ENCODE assay signal across 8 cellular contexts in the genomic region with DNA sequence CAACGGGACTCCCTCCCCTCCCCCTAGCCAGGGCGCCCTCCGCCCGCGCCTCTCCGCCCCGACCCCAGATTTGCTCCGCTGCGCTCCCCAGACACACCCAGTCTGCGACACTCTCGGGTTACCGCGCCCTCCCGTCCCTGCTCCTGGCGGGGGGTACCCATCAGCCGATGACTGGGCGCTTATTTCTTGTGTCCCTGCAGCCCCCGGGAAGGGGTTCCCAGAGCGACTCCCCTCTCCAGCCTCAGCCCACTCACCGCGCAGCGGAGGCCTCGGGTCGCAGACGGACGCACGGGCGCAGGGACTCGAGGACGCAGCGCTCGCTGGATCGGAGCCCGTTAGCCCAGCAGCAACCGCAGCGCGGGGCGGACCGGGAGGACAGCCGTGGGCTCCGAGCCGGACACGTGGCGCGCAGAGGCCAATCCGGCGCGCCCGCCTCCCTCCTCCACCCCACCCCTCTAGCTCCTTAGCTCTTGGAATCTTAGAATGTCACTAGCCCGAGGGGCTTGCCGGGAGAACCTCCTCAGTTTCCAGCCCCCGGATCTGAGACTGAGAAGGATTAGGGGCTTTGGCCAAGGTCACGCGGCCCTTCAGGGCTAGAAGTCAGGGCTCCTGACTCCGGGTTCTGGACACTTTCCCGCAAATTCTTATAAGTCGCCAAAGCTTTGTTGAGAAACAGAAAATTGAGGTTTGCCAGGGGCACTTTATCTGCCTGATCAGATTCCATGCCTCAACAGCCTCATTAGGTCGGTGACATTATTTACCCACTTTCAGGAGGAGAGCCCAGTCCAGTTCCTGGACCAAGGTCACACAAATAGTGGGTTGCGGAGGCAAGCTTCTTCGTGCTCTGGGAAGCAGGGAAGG. TPM values are rescaled to one million over a fixed set of nuclear protein-coding genes. Genes with fewer than 3 reads are reported as not detected.
DNase-seq lines count a peak whose midpoint lies in the region; ATAC-seq lines count a peak whose summit lies in the region.

A gene (minus strand): TSS at position 354 of the 861 bp plus-strand sequence. CDS start 9,878 bp downstream, outside the sequence.

- DNase-seq in NCI-H187 (lab: John Stamatoyannopoulos, UW) = peak; percentile 35 to 44
- DNase-seq in NCI-H187 treated with DMSO at 0.1 percent for 48 hours (lab: John Stamatoyannopoulos, UW) = no peak
- DNase-seq in NCI-H2196 treated with DMSO at 0.1 percent for 48 hours (lab: John Stamatoyannopoulos, UW; ENCODE audit: unreplicated experiment) = peak; percentile 55
- DNase-seq in activated CD4-positive, alpha-beta T cell treated with anti-CD3 and anti-CD28 coated beads for 4 hours = peak; percentile 49 to 50
- DNase-seq in left lobe of liver (ENCODE audit: low spot score) = peak; percentile 90
- DNase-seq in stimulated activated CD4-positive, alpha-beta T cell treated with anti-CD3 and anti-CD28 coated beads, Interleukin-2, amount 100 ng/mL, for 24 hours = peak; percentile 72 to 79

- H3K4me3 Mint-ChIP-seq in dendritic cell treated with granulocyte-macrophage colony-stimulating factor and Interleukin-4, amounts not matched to agents 40 ng/mL and 50 ng/mL, for 4 days = peak within 1 kb of the TSS; percentile 89

- peak within 1 kb of the TSS; percentile 92 for H3K27ac Mint-ChIP-seq in dendritic cell treated with granulocyte-macrophage colony-stimulating factor and Interleukin-4, amounts not matched to agents 40 ng/mL and 50 ng/mL, for 4 days

- H3K9me3 Mint-ChIP-seq in dendritic cell treated with granulocyte-macrophage colony-stimulating factor and Interleukin-4, amounts not matched to agents 40 ng/mL and 50 ng/mL, for 4 days = no peaks in the 10 kb centered on the region

- ATAC-seq in HG02884 (IDR thresholded peaks at IDR 0.05; ENCODE audit: unreplicated experiment) = peak; percentile 42
- peak; percentile 88 for ATAC-seq in left lobe of liver

- H3K36me3 Mint-ChIP-seq in dendritic cell treated with granulocyte-macrophage colony-stimulating factor and Interleukin-4, amounts not matched to agents 40 ng/mL and 50 ng/mL, for 4 days (ENCODE audit: low read depth) = peaks cover 18% of the 10 kb centered on the region

- H3K27me3 Mint-ChIP-seq in dendritic cell treated with granulocyte-macrophage colony-stimulating factor and Interleukin-4, amounts not matched to agents 40 ng/mL and 50 ng/mL, for 4 days = peaks cover 2% of the 10 kb centered on the region

- intact Hi-C loops in dendritic cell treated with granulocyte-macrophage colony-stimulating factor and Interleukin-4, amounts not matched to agents 40 ng/mL and 50 ng/mL, for 4 days (cut with micrococcal nuclease) = no loop called here

- H3K4me1 Mint-ChIP-seq in dendritic cell treated with granulocyte-macrophage colony-stimulating factor and Interleukin-4, amounts not matched to agents 40 ng/mL and 50 ng/mL, for 4 days (ENCODE audit: low read depth) = peaks cover 52% of the 10 kb centered on the region

RNA-seq across cellular contexts. Expression of the gene that starts here (rescaled TPM):
- total RNA-seq in left lobe of liver = 232 TPM
